In genomic region chrX:37644381-37645305, GRCh38 we compare ENCODE assay signal across 24 cellular contexts. TPM values are rescaled to one million over a fixed set of nuclear protein-coding genes. Genes with fewer than 3 reads are reported as not detected.
DNase-seq lines count a peak whose midpoint lies in the region; ATAC-seq, FAIRE-seq and TF ChIP-seq lines count a peak whose summit lies in the region.
"Had no signal": no experiment of that assay in that cellular context is flagged by ENCODE, and none has a peak within 500 bp of the region (broad histone marks: within the 10 kb centered on the region; RNA-seq: fewer than 3 reads in every experiment).

No MANE protein-coding gene starts in this region.

- ATAC-seq in GM18505 (IDR thresholded peaks at IDR 0.05; ENCODE audit: unreplicated experiment), result no peak
- ATAC-seq: activated T-cell treated with anti-CD3 and anti-CD28 coated beads, Interleukin-2, amount 50 U/mL, for 72 hours; left lung; natural killer cell had no signal

- H3K27me3 ChIP-seq in esophagus (ENCODE audit: control insufficient read depth in 1 of 2, insufficient read depth in 2 of 2, low read length in 2 of 2) (no peaks in the 10 kb centered on the region), smooth muscle cell (ENCODE audit: low read depth) (no peaks in the 10 kb centered on the region)
- H3K27me3 ChIP-seq: BLaER1, left lung, SJSA1 had no signal

- DNase-seq in HT1080 (ENCODE audit: low read depth) (peak; percentile 53), RWPE1 (ENCODE audit: low spot score) (peak; percentile 36), smooth muscle cell (lab: John Stamatoyannopoulos, UW; ENCODE audit: unreplicated experiment) (no peak), HCEC 1CT (no peak), frontal cortex (ENCODE audit: low spot score in 2 of 2) (no peak)
- DNase-seq: activated CD4-positive, alpha-beta T cell treated with anti-CD3 and anti-CD28 coated beads for 4 hours; activated naive CD4-positive, alpha-beta T cell treated with anti-CD3 and anti-CD28 coated beads for 36 hours; activated T-cell treated with anti-CD3 and anti-CD28 coated beads, Interleukin-2, amount 50 U/mL, for 72 hours; amniotic stem cell; caudate nucleus; COR-L47; EL; H9; left lung; natural killer cell; NCI-H1105 treated with DMSO at 0.1 percent for 48 hours; NCI-H2029 had no signal

- H3K4me1 ChIP-seq in esophagus (ENCODE audit: control insufficient read depth in 2 of 2, insufficient read depth in 2 of 2, low read length in 1 of 2), result no peaks in the 10 kb centered on the region
- no peaks in the 10 kb centered on the region for H3K4me1 ChIP-seq in smooth muscle cell (ENCODE audit: low read depth)
- H3K4me1 ChIP-seq: BLaER1, left lung, SJSA1 had no signal

- H3K9me3 ChIP-seq in esophagus (ENCODE audit: control insufficient read depth in 2 of 2, insufficient read depth in 1 of 2, low read depth in 1 of 2, low read length in 1 of 2), result no peaks in the 10 kb centered on the region
- H3K9me3 ChIP-seq in smooth muscle cell (replicated peaks; ENCODE audit: low read depth), result no peaks in the 10 kb centered on the region
- H3K9me3 ChIP-seq: BLaER1, left lung, SJSA1 had no signal

- H3F3A ChIP-seq in smooth muscle cell (ENCODE audit: low read depth), result no peaks in the 10 kb centered on the region

- FAIRE-seq in frontal cortex (lab: Jason Lieb, UNC), result no peak
- FAIRE-seq: endometrium, GM12892 had no signal

- H3K36me3 ChIP-seq in esophagus (ENCODE audit: control insufficient read depth in 2 of 2, insufficient read depth in 2 of 2, low read length in 1 of 2) (no peaks in the 10 kb centered on the region), smooth muscle cell (ENCODE audit: low read depth) (no peaks in the 10 kb centered on the region)
- H3K36me3 ChIP-seq: BLaER1, left lung, SJSA1 had no signal

- no peak overlapping the region for H3K4me2 ChIP-seq in smooth muscle cell
- H3K4me2 ChIP-seq: BLaER1 had no signal

- POLR2A ChIA-PET in RWPE1 (lab: Yijun Ruan, JAX; ENCODE audit: low non-redundant PET), result no interaction called here

- TF ChIP-seq CTCF in RWPE1 (conservative IDR thresholded peaks at IDR 0.05; ENCODE audit: low read depth), result no peak
- no peak for TF ChIP-seq CTCF in smooth muscle cell (IDR thresholded peaks at IDR 0.05; ENCODE audit: borderline replicate concordance, insufficient read depth, poor library complexity, severe bottlenecking)

- WGBS in esophagus, 2 donors, result 33 to 44% methylated on average over 6 of the region's 6 CpGs
- WGBS in smooth muscle cell (ENCODE audit: low lambda C conversion rate), result 44% methylated on average over 6 of the region's 6 CpGs

- TF ChIP-seq POLR2A in GM18505 (IDR thresholded peaks at IDR 0.05; ENCODE audit: borderline replicate concordance, extremely low read depth, insufficient read depth, insufficient read length), result no peak

- H4K20me1 ChIP-seq in smooth muscle cell (ENCODE audit: low read depth), result no peaks in the 10 kb centered on the region
- H4K20me1 ChIP-seq: BLaER1 had no signal

- CTCF ChIA-PET in RWPE1 (lab: Yijun Ruan, JAX), result no interaction called here

- H3K4me3 ChIP-seq in esophagus (ENCODE audit: low read depth in 1 of 2, low read length in 2 of 2), result no peak overlapping the region
- no peak overlapping the region for H3K4me3 ChIP-seq in smooth muscle cell
- H3K4me3 ChIP-seq: BLaER1, left lung, SJSA1 had no signal

- no peaks in the 10 kb centered on the region for H3K79me2 ChIP-seq in smooth muscle cell (ENCODE audit: low read depth)

- H3K9ac ChIP-seq in smooth muscle cell (ENCODE audit: low read depth), result no peak overlapping the region
- H3K9ac ChIP-seq: BLaER1 had no signal

- H2AFZ ChIP-seq in smooth muscle cell (ENCODE audit: low read depth), result no peak overlapping the region

- H3K27ac ChIP-seq in RWPE1, result no peak overlapping the region
- peak overlapping the region; percentile 77 to 84 for H3K27ac ChIP-seq in esophagus (ENCODE audit: low read depth in 2 of 2, low read length in 1 of 2)
- H3K27ac ChIP-seq in smooth muscle cell (ENCODE audit: low read depth), result peak overlapping the region; percentile 51
- H3K27ac ChIP-seq: BLaER1, HL-60, left lung, SJSA1 had no signal

RNA-seq across cellular contexts. Expression of gene XK, which starts 40.9 kb away (rescaled TPM):
- total RNA-seq in HT1080 (2014; rRNA removed; shearing (Covaris generic)), result 1.5 and 1.8 TPM in 2 replicates
- 0.80 and 0.97 TPM in 2 replicates for polyA plus RNA-seq in HT1080 (2015; cell fraction: cytosol; rRNA removed)
- 0.51 and 0.65 TPM in 2 replicates for polyA plus RNA-seq in HT1080 (2015; cell fraction: nucleus; rRNA removed)
- polyA plus RNA-seq in esophagus (1 to 10 TPM in 1 of 2 donors, under 1 TPM in 1; 0.61 to 1.5 TPM), smooth muscle cell (not detected in 2 replicates)
- total RNA-seq in smooth muscle cell (0.13 and 0.36 TPM in 2 replicates), frontal cortex (3.7 TPM)
- total RNA-seq: activated naive CD4-positive, alpha-beta T cell treated with anti-CD3 and anti-CD28 coated beads for 36 hours; activated T-cell treated with anti-CD3 and anti-CD28 coated beads, Interleukin-2, amount 50 U/mL, for 72 hours had no signal

Comparison
In these comparisons a context has a peak if more than half of its experiments do, and no peak if none do; other contexts are left out.
1. DNase-seq: peak in HT1080 (single experiment) and RWPE1 (single experiment); none in smooth muscle cell (single experiment), HCEC 1CT (single experiment) and frontal cortex (0 of 2).